Comparison of ENCODE assay signal across 8 cellular contexts in genomic region chr7:5450549-5451327, GRCh38. TPM values are rescaled to one million over a fixed set of nuclear protein-coding genes. Genes with fewer than 3 reads are reported as not detected.
A peak's percentile ranks its signal among the peaks of the same experiment; 100 is the strongest.
DNase-seq lines count a peak whose midpoint lies in the region; ATAC-seq, FAIRE-seq and TF ChIP-seq lines count a peak whose summit lies in the region.

No MANE protein-coding gene starts in this region.

- H3K4me3 Mint-ChIP-seq in T-helper 2 cell treated with Interferon-gamma antibody and Interleukin-4, amounts not matched to agents 5 μg/mL and 100 μg/mL, for 36 hours: no peak overlapping the region

- no TSS peak for BruUV-seq in HepG2 (replicated peaks; lab: Mats Ljungman, UMichigan)

- H3K27me3 ChIP-seq in BLaER1: no peaks in the 10 kb centered on the region
- peaks cover 0 to 4% of the 10 kb centered on the region in 2 experiments; a peak in 4 of 5 replicates for H3K27me3 ChIP-seq in HepG2 (ENCODE audit: control insufficient read depth in 1 of 2, insufficient read depth in 2 of 2, low read length in 2 of 2)
- no peaks in the 10 kb centered on the region for H3K27me3 ChIP-seq in suprapubic skin

- TF ChIP-seq POLR2A in HepG2 (IDR thresholded peaks at IDR 0.05; ENCODE audit: insufficient read depth in 1 of 2, low read depth in 2 of 2, low read length in 2 of 2): no peak
- TF ChIP-seq POLR2A in suprapubic skin (IDR thresholded peaks at IDR 0.05): no peak

- H4K20me1 ChIP-seq in BLaER1 (no peaks in the 10 kb centered on the region), HepG2 (ENCODE audit: insufficient read depth, low read length) (peaks cover 3% of the 10 kb centered on the region; the same call in 1 of the 2 replicates)

- H3K4me2 ChIP-seq in BLaER1 (peak overlapping the region; percentile 79), HepG2 (ENCODE audit: low read depth, low read length) (peak overlapping the region; percentile 52)

- H3K4me1 Mint-ChIP-seq in T-helper 2 cell treated with Interferon-gamma antibody and Interleukin-4, amounts not matched to agents 5 μg/mL and 100 μg/mL, for 36 hours (ENCODE audit: low read depth): peaks cover 1% of the 10 kb centered on the region

- H3K9me3 ChIP-seq in BLaER1 (no peaks in the 10 kb centered on the region), HepG2 (ENCODE audit: low read length) (no peaks in the 10 kb centered on the region), suprapubic skin (no peaks in the 10 kb centered on the region)

- H3K27me3 Mint-ChIP-seq in T-helper 2 cell treated with Interferon-gamma antibody and Interleukin-4, amounts not matched to agents 5 μg/mL and 100 μg/mL, for 36 hours (ENCODE audit: low read depth): no peaks in the 10 kb centered on the region

- POLR2A ChIA-PET in HEK293T (lab: Yijun Ruan, JAX): interaction anchor here (1.0 to 1.4 kb wide), 3 partner anchors 22 to 210 kb away, joined by 4 read pairs; no protein-coding TSS in a partner anchor
- POLR2A ChIA-PET in HepG2 (lab: Yijun Ruan, JAX): interaction anchor here (1.7 to 3.4 kb wide), 3 partner anchors 26 to 85 kb away, joined by 4 to 16 read pairs (median 10); partner anchors contain the start of gene TNRC18

- DNase-seq in HEK293T (ENCODE audit: extremely low spot score) (peak; percentile 65), UCSD-AML1 (lab: John Stamatoyannopoulos, UW; ENCODE audit: unreplicated experiment) (peak; percentile 19), cerebellum (ENCODE audit: low spot score) (peak; percentile 57), HepG2 (ENCODE audit: low spot score) (peak; percentile 53), suprapubic skin (ENCODE audit: low spot score in 2 of 2) (no peak), NCI-H1048 (lab: John Stamatoyannopoulos, UW) (no peak)
- no peak for DNase-seq in T-helper 2 cell treated with Interferon-gamma antibody and Interleukin-4, amounts not matched to agents 5 μg/mL and 100 μg/mL, for 36 hours (ENCODE audit: low spot score)

- WGBS in HepG2 (ENCODE audit: low lambda C conversion rate): 19% methylated on average over 5 of the region's 19 CpGs
- WGBS in suprapubic skin: 32% methylated on average over 16 of the region's 19 CpGs

- no peaks in the 10 kb centered on the region for H3K9me3 Mint-ChIP-seq in T-helper 2 cell treated with Interferon-gamma antibody and Interleukin-4, amounts not matched to agents 5 μg/mL and 100 μg/mL, for 36 hours

- no peak for FAIRE-seq in HepG2 (lab: Jason Lieb, UNC)

- no peak overlapping the region for H3K27ac Mint-ChIP-seq in T-helper 2 cell treated with Interferon-gamma antibody and Interleukin-4, amounts not matched to agents 5 μg/mL and 100 μg/mL, for 36 hours

- peak; percentile 75 for ATAC-seq in HepG2

- in situ Hi-C loops in HepG2 (cut with HindIII; ENCODE audit: extremely low pct_ligation_motif_present, low pct_unique_long_range_greater_than_20kb): loop anchor here (5.0 to 25.0 kb wide), 3 partner anchors 83 to 313 kb away; no protein-coding TSS in a partner anchor

- peak; percentile 95 for TF ChIP-seq RAD21 in HepG2 (CRISPR knock-in tag; IDR thresholded peaks at IDR 0.05)

- H3K9ac ChIP-seq in BLaER1 (no peak overlapping the region), HepG2 (ENCODE audit: insufficient read depth, low read depth, low read length) (no peak overlapping the region)

- no peak overlapping the region for H3K27ac ChIP-seq in BLaER1
- H3K27ac ChIP-seq in HepG2 (ENCODE audit: extremely low read length, insufficient read depth, low read length): no peak overlapping the region
- no peak overlapping the region for H3K27ac ChIP-seq in suprapubic skin

- peaks cover 32% of the 10 kb centered on the region for H3K4me1 ChIP-seq in BLaER1
- H3K4me1 ChIP-seq in HepG2 (ENCODE audit: insufficient read depth, low read length): peaks cover 48% of the 10 kb centered on the region
- H3K4me1 ChIP-seq in suprapubic skin: peaks cover 17% of the 10 kb centered on the region

- no peaks in the 10 kb centered on the region for H3K36me3 ChIP-seq in BLaER1
- H3K36me3 ChIP-seq in HepG2 (replicated peaks in 1 of 2; ENCODE audit: control insufficient read depth in 1 of 2, insufficient read depth in 2 of 2, low read length in 2 of 2): no peaks in the 10 kb centered on the region
- H3K36me3 ChIP-seq in suprapubic skin: no peaks in the 10 kb centered on the region

- intact Hi-C loops in HepG2 (cut with micrococcal nuclease; ENCODE audit: unreplicated experiment): loop anchor here (1.0 kb wide), 1 partner anchor 84 kb away; no protein-coding TSS in a partner anchor

- no peak overlapping the region for H3K4me3 ChIP-seq in BLaER1
- H3K4me3 ChIP-seq in HepG2 (replicated peaks in 1 of 3; ENCODE audit: insufficient read depth in 1 of 3, low read depth in 2 of 3, low read length in 3 of 3): no peak overlapping the region; a peak in 2 of 6 replicates
- H3K4me3 ChIP-seq in suprapubic skin: no peak overlapping the region

- CTCF ChIA-PET in HEK293T (lab: Yijun Ruan, JAX): interaction anchor here (0.5 to 1.8 kb wide), 10 partner anchors 8 to 223 kb away, joined by 3 to 15 read pairs (median 4); no protein-coding TSS in a partner anchor
- CTCF ChIA-PET in HepG2 (lab: Yijun Ruan, JAX; ENCODE audit: low intra/inter-chr PET ratio, low total read pairs): interaction anchor here (0.8 to 2.4 kb wide), 2 partner anchors 84 to 210 kb away, joined by 3 to 16 read pairs; no protein-coding TSS in a partner anchor

- H2AFZ ChIP-seq in HepG2 (ENCODE audit: low read length): no peak overlapping the region

- H3K79me2 ChIP-seq in HepG2 (ENCODE audit: insufficient read depth, low read length): no peaks in the 10 kb centered on the region

- no peaks in the 10 kb centered on the region for H3K36me3 Mint-ChIP-seq in T-helper 2 cell treated with Interferon-gamma antibody and Interleukin-4, amounts not matched to agents 5 μg/mL and 100 μg/mL, for 36 hours (ENCODE audit: low read depth)

- TF ChIP-seq EP300 in HepG2 (IDR thresholded peaks at IDR 0.05; ENCODE audit: low read depth in 2 of 2, low read length in 2 of 2) (no peak), HepG2 (CRISPR knock-in tag; IDR thresholded peaks at IDR 0.05; ENCODE audit: borderline replicate concordance) (no peak), suprapubic skin (IDR thresholded peaks at IDR 0.05) (no peak)

- TF ChIP-seq CTCF in HepG2 (CRISPR knock-in tag; IDR thresholded peaks at IDR 0.05) (peak; percentile 95), suprapubic skin (IDR thresholded peaks at IDR 0.05) (peak; percentile 40 to 50)

TF ChIP-seq in HEK293T, 16 proteins besides CTCF, POLR2A, EP300 and RAD21:
- TF ChIP-seq FOXM1 (IDR thresholded peaks at IDR 0.05; ENCODE audit: borderline replicate concordance) (peak; percentile 82; the same call in 1 of the 2 replicates), LEF1 (IDR thresholded peaks at IDR 0.05; ENCODE audit: borderline replicate concordance) (no peak)

TF ChIP-seq in HepG2, 621 proteins besides CTCF, POLR2A, EP300 and RAD21 (continues in another document):
- TF ChIP-seq RFX1 (IDR thresholded peaks at IDR 0.05): peak; percentile 77
- TF ChIP-seq, protein P1, sequence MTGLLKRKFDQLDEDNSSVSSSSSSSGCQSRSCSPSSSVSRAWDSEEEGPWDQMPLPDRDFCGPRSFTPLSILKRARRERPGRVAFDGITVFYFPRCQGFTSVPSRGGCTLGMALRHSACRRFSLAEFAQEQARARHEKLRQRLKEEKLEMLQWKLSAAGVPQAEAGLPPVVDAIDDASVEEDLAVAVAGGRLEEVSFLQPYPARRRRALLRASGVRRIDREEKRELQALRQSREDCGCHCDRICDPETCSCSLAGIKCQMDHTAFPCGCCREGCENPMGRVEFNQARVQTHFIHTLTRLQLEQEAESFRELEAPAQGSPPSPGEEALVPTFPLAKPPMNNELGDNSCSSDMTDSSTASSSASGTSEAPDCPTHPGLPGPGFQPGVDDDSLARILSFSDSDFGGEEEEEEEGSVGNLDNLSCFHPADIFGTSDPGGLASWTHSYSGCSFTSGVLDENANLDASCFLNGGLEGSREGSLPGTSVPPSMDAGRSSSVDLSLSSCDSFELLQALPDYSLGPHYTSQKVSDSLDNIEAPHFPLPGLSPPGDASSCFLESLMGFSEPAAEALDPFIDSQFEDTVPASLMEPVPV (CRISPR knock-in tag; IDR thresholded peaks at IDR 0.05): 0 out of 2 replicates have a peak, but pooled peaks have one; percentile 38

RNA-seq across cellular contexts. Expression of gene TNRC18, which starts 27.1 kb away (rescaled TPM):
- total RNA-seq in cerebellum (64.9 TPM), HepG2 (2016; rRNA removed; fragmentation: Illumina TruSeq; extraction: Trizol) (12.8 and 17.4 TPM in 2 replicates), suprapubic skin (100 to 1,000 TPM in 2 of 4 donors, 10 to 100 TPM in 2; 81.1 to 160 (median 104) TPM)
- 4.9 and 7.1 TPM in 2 replicates for total RNA-seq in HepG2 (2016; cell fraction: cytosol; rRNA removed; fragmentation: Illumina TruSeq; extraction: Trizol; ENCODE audit: low read depth)
- total RNA-seq in HepG2 (2016; cell fraction: insoluble cytoplasmic fraction; rRNA removed; fragmentation: Illumina TruSeq; extraction: Trizol): 12.8 and 21.5 TPM in 2 replicates
- 4.9 and 5.6 TPM in 2 replicates for total RNA-seq in HepG2 (2016; cell fraction: membrane; rRNA removed; fragmentation: Illumina TruSeq; extraction: Trizol)
- total RNA-seq in HepG2 (2016; cell fraction: nucleus; rRNA removed; fragmentation: Illumina TruSeq; extraction: Trizol): 28.3 and 34.0 TPM in 2 replicates
- polyA plus RNA-seq in HepG2 (2011; rRNA removed): 10.9 and 11.7 TPM in 2 replicates
- 8.6 and 11.8 TPM in 2 replicates for polyA plus RNA-seq in HepG2 (2011; cell fraction: cytosol; rRNA removed)
- 65.7 and 102 TPM in 2 replicates for polyA plus RNA-seq in HepG2 (2011; cell fraction: nucleus; rRNA removed)
- polyA plus RNA-seq in HepG2 (2012): 40.6 and 53.7 TPM in 2 replicates
- 0.71 and 1.3 TPM in 2 replicates for polyA plus RNA-seq in HepG2 (2016; cell fraction: cytosol; fragmentation: Illumina TruSeq; extraction: Trizol; ENCODE audit: low read depth)
- polyA plus RNA-seq in HepG2 (2016; cell fraction: insoluble cytoplasmic fraction; fragmentation: Illumina TruSeq; extraction: Trizol; ENCODE audit: low read depth): 16.6 and 19.8 TPM in 2 replicates
- 0.82 and 1.2 TPM in 2 replicates for polyA plus RNA-seq in HepG2 (2016; cell fraction: membrane; fragmentation: Illumina TruSeq; extraction: Trizol; ENCODE audit: low read depth)
- 58.8 and 59.2 TPM in 2 replicates for polyA plus RNA-seq in HepG2 (2016; cell fraction: nucleus; fragmentation: Illumina TruSeq; extraction: Trizol; ENCODE audit: insufficient read depth, low read depth)
- polyA minus RNA-seq in HepG2 (2011; rRNA and poly(A)+ RNA removed; ENCODE audit: low replicate concordance): 11.2 and 51.4 TPM in 2 replicates
- polyA minus RNA-seq in HepG2 (2011; cell fraction: cytosol; rRNA and poly(A)+ RNA removed): 44.7 and 49.3 TPM in 2 replicates
- 49.2 and 54.8 TPM in 2 replicates for polyA minus RNA-seq in HepG2 (2011; cell fraction: nucleus; rRNA and poly(A)+ RNA removed)

Comparison
In these comparisons a context has a peak if more than half of its experiments do, and no peak if none do; other contexts are left out.
1. DNase-seq: peak in HEK293T (single experiment), UCSD-AML1 (single experiment), cerebellum (single experiment) and HepG2 (single experiment); none in suprapubic skin (0 of 2), T-helper 2 cell treated with Interferon-gamma antibody and Interleukin-4, amounts not matched to agents 5 μg/mL and 100 μg/mL, for 36 hours (single experiment) and NCI-H1048 (single experiment).